Comparison of ENCODE assay signal across 8 cellular contexts in the genomic region with DNA sequence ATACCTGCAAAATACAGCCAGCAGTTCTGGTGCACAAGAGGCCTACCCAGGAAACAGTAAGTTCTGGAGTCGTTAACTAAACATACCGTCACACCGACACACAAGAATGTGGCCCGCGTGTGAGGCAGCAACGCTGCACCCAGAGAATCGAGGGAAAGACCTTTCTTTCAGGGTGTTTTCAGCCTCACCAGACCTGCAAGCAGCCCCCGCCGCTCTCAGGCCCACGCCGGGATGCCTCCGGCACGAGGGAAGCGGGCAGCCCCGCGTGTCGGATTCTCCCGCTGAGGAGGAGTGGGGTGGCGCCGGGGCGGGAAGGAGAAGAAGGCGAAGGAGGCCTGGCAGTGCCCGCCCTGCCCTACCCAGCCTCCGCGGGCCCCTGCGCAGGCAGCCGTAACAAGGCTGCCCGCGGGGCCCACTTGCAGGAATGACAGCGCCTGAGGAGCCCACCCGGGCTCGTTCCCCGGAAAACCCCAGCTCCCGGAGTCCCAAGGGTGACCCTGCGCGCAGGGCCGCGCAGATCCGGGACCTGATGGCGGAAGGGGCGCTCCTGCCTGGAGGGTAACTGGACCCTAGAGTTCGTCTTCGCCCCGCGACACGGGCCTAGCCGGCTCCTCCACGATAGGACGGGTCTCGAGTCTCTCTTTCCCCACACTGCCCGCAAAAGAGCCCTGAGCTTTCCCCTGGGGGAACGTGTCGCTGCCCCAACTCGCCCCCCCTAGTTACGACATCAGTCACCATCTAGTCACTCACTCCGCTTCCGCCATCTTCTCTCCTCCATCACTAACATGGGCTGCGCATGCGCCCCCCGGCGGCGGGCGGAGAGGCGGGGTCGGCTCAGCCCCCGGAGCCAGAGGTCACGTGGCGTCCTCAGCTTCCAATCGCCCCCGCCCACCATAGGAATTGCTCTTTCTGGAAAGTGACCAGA. TPM values are rescaled to one million over a fixed set of nuclear protein-coding genes. Genes with fewer than 3 reads are reported as not detected.
A peak's percentile ranks its signal among the peaks of the same experiment; 100 is the strongest.
DNase-seq lines count a peak whose midpoint lies in the region; ATAC-seq and TF ChIP-seq lines count a peak whose summit lies in the region.

Gene PHC3 (minus strand): TSS at position 782 of the 925 bp plus-strand sequence. CDS start 18 bp downstream, at position 764.

- H3K36me3 ChIP-seq in GM23338 (ENCODE audit: insufficient read depth) (peaks cover 5% of the 10 kb centered on the region; the same call in 1 of the 2 replicates), esophagus squamous epithelium (peaks cover 0 to 27% (median 0%) of the 10 kb centered on the region in 3 donors)

- peaks cover 12% of the 10 kb centered on the region for H3K4me1 Mint-ChIP-seq in GM23338

- peaks cover 29% of the 10 kb centered on the region for H3K79me2 ChIP-seq in GM23338 (replicated peaks; ENCODE audit: insufficient read depth)

- peak within 1 kb of the TSS; percentile 88 for H3K4me2 ChIP-seq in GM23338

- H3K27ac ChIP-seq in GM23338 (ENCODE audit: low read depth) (peak within 1 kb of the TSS; percentile 64; the same call in 1 of the 2 replicates), esophagus squamous epithelium (peak within 1 kb of the TSS; percentile 91 to 99 (median 96))

- peaks cover 3% of the 10 kb centered on the region for H3K27me3 Mint-ChIP-seq in GM23338 (ENCODE audit: insufficient read depth, low read depth, poor library complexity)

- H3K4me3 ChIP-seq in GM23338 (peak within 1 kb of the TSS; percentile 84), esophagus squamous epithelium (peak within 1 kb of the TSS; percentile 73 to 87 (median 76))

- H3K4me3 Mint-ChIP-seq in GM23338: peak within 1 kb of the TSS; percentile 100

- H4K20me1 ChIP-seq in GM23338 (replicated peaks; ENCODE audit: insufficient read depth): no peaks in the 10 kb centered on the region

- 0 to 1% methylated on average over 27 to 35 of the region's 70 CpGs for WGBS in esophagus squamous epithelium, 2 donors

- TF ChIP-seq POLR2A in esophagus squamous epithelium (IDR thresholded peaks at IDR 0.05): peak in 3 of 4 donors; percentile 73 to 86 (median 76)

- no peaks in the 10 kb centered on the region for H3K27me3 ChIP-seq in GM23338 (ENCODE audit: insufficient read depth)
- no peaks in the 10 kb centered on the region for H3K27me3 ChIP-seq in esophagus squamous epithelium

- H3K4me1 ChIP-seq in GM23338 (ENCODE audit: insufficient read depth) (peaks cover 12% of the 10 kb centered on the region), esophagus squamous epithelium (peaks cover 0 to 42% (median 18%) of the 10 kb centered on the region in 3 donors)

- intact Hi-C loops in esophagus squamous epithelium (cut with DNase I): no loop called here

- H3K27ac Mint-ChIP-seq in GM23338: peak within 1 kb of the TSS; percentile 99

- no peaks in the 10 kb centered on the region for H3K9me3 Mint-ChIP-seq in GM23338

- peak within 1 kb of the TSS; percentile 94 for H2AFZ ChIP-seq in GM23338

- no peaks in the 10 kb centered on the region for H3F3A ChIP-seq in GM23338 (replicated peaks; ENCODE audit: low read depth)

- peak; percentile 88 for ATAC-seq in GM23338

- H3K36me3 Mint-ChIP-seq in GM23338 (ENCODE audit: low read depth): peaks cover 21% of the 10 kb centered on the region

- no peaks in the 10 kb centered on the region for H3K9me2 ChIP-seq in GM23338 (ENCODE audit: insufficient read depth)

- peak in 1 of 2 experiments; percentile 20; a peak in 1 of 4 replicates for TF ChIP-seq CTCF in GM23338 (conservative IDR thresholded peaks at IDR 0.05; ENCODE audit: low read depth in 2 of 2)
- TF ChIP-seq CTCF in esophagus squamous epithelium (IDR thresholded peaks at IDR 0.05): peak in 5 of 6 experiments; percentile 25 to 48 (median 35)

- DNase-seq in Daoy (ENCODE audit: low read depth) (peak; percentile 97), GM23338 (ENCODE audit: low spot score) (peak; percentile 96), Kasumi-1 (lab: John Stamatoyannopoulos, UW) (peak; percentile 85 to 93), RKO (ENCODE audit: low spot score) (peak; percentile 94), activated T-helper 1 cell treated with Interleukin-2 at 50 U/mL for 16 hours (ENCODE audit: low read depth) (peak; percentile 86), esophagus squamous epithelium (lab: John Stamatoyannopoulos, UW) (peak; percentile 50), myocyte (ENCODE audit: low read depth) (peak; percentile 94)
- DNase-seq in stimulated activated CD8-positive, alpha-beta memory T cell treated with anti-CD3 and anti-CD28 coated beads, Interleukin-7, amount 100 ng/mL, for 4 hours (ENCODE audit: low read depth in 2 of 2): peak; percentile 86 to 88

- no peaks in the 10 kb centered on the region for H3K9me3 ChIP-seq in esophagus squamous epithelium

TF ChIP-seq in GM23338, 12 proteins besides CTCF, POLR2A, EP300 and RAD21:
- TF ChIP-seq POLR2AphosphoS5 (IDR thresholded peaks at IDR 0.05; ENCODE audit: low read depth) (peak; percentile 89), JUNB (IDR thresholded peaks at IDR 0.05; ENCODE audit: unreplicated experiment) (no peak), CREB1 (CRISPR knock-in tag; IDR thresholded peaks at IDR 0.05; ENCODE audit: low read depth) (0 out of 2 replicates have a peak, but pooled peaks have one; percentile 7), STAT1 (IDR thresholded peaks at IDR 0.05; ENCODE audit: unreplicated experiment) (no peak)
- TF ChIP-seq, protein P1, sequence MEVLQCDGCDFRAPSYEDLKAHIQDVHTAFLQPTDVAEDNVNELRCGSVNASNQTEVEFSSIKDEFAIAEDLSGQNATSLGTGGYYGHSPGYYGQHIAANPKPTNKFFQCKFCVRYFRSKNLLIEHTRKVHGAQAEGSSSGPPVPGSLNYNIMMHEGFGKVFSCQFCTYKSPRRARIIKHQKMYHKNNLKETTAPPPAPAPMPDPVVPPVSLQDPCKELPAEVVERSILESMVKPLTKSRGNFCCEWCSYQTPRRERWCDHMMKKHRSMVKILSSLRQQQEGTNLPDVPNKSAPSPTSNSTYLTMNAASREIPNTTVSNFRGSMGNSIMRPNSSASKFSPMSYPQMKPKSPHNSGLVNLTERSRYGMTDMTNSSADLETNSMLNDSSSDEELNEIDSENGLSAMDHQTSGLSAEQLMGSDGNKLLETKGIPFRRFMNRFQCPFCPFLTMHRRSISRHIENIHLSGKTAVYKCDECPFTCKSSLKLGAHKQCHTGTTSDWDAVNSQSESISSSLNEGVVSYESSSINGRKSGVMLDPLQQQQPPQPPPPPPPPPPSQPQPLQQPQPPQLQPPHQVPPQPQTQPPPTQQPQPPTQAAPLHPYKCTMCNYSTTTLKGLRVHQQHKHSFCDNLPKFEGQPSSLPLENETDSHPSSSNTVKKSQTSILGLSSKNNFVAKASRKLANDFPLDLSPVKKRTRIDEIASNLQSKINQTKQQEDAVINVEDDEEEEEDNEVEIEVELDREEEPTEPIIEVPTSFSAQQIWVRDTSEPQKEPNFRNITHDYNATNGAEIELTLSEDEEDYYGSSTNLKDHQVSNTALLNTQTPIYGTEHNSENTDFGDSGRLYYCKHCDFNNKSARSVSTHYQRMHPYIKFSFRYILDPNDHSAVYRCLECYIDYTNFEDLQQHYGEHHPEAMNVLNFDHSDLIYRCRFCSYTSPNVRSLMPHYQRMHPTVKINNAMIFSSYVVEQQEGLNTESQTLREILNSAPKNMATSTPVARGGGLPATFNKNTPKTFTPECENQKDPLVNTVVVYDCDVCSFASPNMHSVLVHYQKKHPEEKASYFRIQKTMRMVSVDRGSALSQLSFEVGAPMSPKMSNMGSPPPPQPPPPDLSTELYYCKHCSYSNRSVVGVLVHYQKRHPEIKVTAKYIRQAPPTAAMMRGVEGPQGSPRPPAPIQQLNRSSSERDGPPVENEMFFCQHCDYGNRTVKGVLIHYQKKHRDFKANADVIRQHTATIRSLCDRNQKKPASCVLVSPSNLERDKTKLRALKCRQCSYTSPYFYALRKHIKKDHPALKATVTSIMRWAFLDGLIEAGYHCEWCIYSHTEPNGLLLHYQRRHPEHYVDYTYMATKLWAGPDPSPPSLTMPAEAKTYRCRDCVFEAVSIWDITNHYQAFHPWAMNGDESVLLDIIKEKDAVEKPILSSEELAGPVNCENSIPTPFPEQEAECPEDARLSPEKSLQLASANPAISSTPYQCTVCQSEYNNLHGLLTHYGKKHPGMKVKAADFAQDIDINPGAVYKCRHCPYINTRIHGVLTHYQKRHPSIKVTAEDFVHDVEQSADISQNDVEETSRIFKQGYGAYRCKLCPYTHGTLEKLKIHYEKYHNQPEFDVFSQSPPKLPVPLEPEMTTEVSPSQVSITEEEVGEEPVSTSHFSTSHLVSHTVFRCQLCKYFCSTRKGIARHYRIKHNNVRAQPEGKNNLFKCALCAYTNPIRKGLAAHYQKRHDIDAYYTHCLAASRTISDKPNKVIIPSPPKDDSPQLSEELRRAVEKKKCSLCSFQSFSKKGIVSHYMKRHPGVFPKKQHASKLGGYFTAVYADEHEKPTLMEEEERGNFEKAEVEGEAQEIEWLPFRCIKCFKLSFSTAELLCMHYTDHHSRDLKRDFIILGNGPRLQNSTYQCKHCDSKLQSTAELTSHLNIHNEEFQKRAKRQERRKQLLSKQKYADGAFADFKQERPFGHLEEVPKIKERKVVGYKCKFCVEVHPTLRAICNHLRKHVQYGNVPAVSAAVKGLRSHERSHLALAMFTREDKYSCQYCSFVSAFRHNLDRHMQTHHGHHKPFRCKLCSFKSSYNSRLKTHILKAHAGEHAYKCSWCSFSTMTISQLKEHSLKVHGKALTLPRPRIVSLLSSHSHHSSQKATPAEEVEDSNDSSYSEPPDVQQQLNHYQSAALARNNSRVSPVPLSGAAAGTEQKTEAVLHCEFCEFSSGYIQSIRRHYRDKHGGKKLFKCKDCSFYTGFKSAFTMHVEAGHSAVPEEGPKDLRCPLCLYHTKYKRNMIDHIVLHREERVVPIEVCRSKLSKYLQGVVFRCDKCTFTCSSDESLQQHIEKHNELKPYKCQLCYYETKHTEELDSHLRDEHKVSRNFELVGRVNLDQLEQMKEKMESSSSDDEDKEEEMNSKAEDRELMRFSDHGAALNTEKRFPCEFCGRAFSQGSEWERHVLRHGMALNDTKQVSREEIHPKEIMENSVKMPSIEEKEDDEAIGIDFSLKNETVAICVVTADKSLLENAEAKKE (CRISPR knock-in tag; IDR thresholded peaks at IDR 0.05): no peak

RNA-seq across cellular contexts. Expression of gene PHC3, which starts in this region (rescaled TPM):
- 9.8 and 17.0 TPM in 2 replicates for total RNA-seq in Daoy (2014; rRNA removed; shearing (Covaris generic))
- 22.6 and 23.9 TPM in 2 replicates for total RNA-seq in GM23338 (2014; rRNA removed; shearing (Covaris generic))
- polyA plus RNA-seq in GM23338 (2016; fragmentation: Nextera tagmentation; extraction: Ambion mirVana): 65.6 and 83.5 TPM in 2 replicates
- total RNA-seq in esophagus squamous epithelium: 10 to 100 TPM; 22.1 to 47.7 (median 25.4) TPM
- 29.8 and 30.0 TPM in 2 replicates for total RNA-seq in myocyte
- 12.8 TPM for polyA plus RNA-seq in myocyte (2012)

Comparison
In these comparisons a context has a peak if more than half of its experiments do, and no peak if none do; other contexts are left out.
1. Peak in every context shown above with its lines: DNase-seq, ATAC-seq, H3K4me3 ChIP-seq and H3K27ac ChIP-seq.